ENCODE assay signal across 9 cellular contexts in genomic region chrX:56800801-56801200, GRCh38.
DNase-seq lines count a peak whose midpoint lies in the region; ATAC-seq and TF ChIP-seq lines count a peak whose summit lies in the region.
"Had no signal": no experiment of that assay in that cellular context is flagged by ENCODE, and none has a peak within 500 bp of the region (broad histone marks: within the 10 kb centered on the region; RNA-seq: fewer than 3 reads in every experiment).

No MANE protein-coding gene starts in this region.

- H3K9me3 ChIP-seq in tibial artery: no peaks in the 10 kb centered on the region
- H3K9me3 ChIP-seq: upper lobe of left lung had no signal

- peak; percentile 67 for DNase-seq in activated CD8-positive, alpha-beta memory T cell treated with anti-CD3 and anti-CD28 coated beads for 24 hours
- no peak for DNase-seq in activated CD8-positive, alpha-beta memory T cell treated with anti-CD3 and anti-CD28 coated beads, Interleukin-2, amount 50 U/mL, for 48 hours
- peak; percentile 28 for DNase-seq in activated gamma-delta T cell treated with anti-CD3 and anti-CD28 coated beads, Interleukin-2, amount 50 U/mL, for 16 hours (ENCODE audit: low read depth)
- DNase-seq in stimulated activated CD4-positive, alpha-beta T cell treated with anti-CD3 and anti-CD28 coated beads, TNF-alpha, amount 100 ng/mL, for 48 hours (ENCODE audit: low read depth in 3 of 3): peak in 2 of 3 donors; percentile 48 to 52
- no peak for DNase-seq in tibial artery
- DNase-seq in hippocampal formation (lab: John Stamatoyannopoulos, UW): no peak

- ATAC-seq in HG03521 (IDR thresholded peaks at IDR 0.05; ENCODE audit: unreplicated experiment) (peak; percentile 84), GM19328 (IDR thresholded peaks at IDR 0.05; ENCODE audit: unreplicated experiment) (no peak)

- peaks cover 0 to 4% (median 0%) of the 10 kb centered on the region in 3 donors for H3K36me3 ChIP-seq in tibial artery
- H3K36me3 ChIP-seq: upper lobe of left lung had no signal

- H3K4me1 ChIP-seq in tibial artery: peaks cover 0 to 34% (median 2%) of the 10 kb centered on the region in 4 donors

- no peak overlapping the region for H3K4me3 ChIP-seq in tibial artery
- H3K4me3 ChIP-seq: upper lobe of left lung had no signal

- TF ChIP-seq CTCF in tibial artery (IDR thresholded peaks at IDR 0.05): no peak

- intact Hi-C loops in tibial artery (cut with DNase I; ENCODE audit: low total_unique reads): loop anchor here (5.0 kb wide), 1 partner anchor 176 kb away; no protein-coding TSS in a partner anchor

- no peak overlapping the region for H3K27ac ChIP-seq in tibial artery
- H3K27ac ChIP-seq: upper lobe of left lung had no signal

- no peaks in the 10 kb centered on the region for H3K27me3 ChIP-seq in tibial artery
- H3K27me3 ChIP-seq: upper lobe of left lung had no signal

Comparison
In these comparisons a context has a peak if more than half of its experiments do, and no peak if none do; other contexts are left out.
1. DNase-seq: peak in activated CD8-positive, alpha-beta memory T cell treated with anti-CD3 and anti-CD28 coated beads for 24 hours (single experiment), activated gamma-delta T cell treated with anti-CD3 and anti-CD28 coated beads, Interleukin-2, amount 50 U/mL, for 16 hours (single experiment) and stimulated activated CD4-positive, alpha-beta T cell treated with anti-CD3 and anti-CD28 coated beads, TNF-alpha, amount 100 ng/mL, for 48 hours (2 of 3); none in activated CD8-positive, alpha-beta memory T cell treated with anti-CD3 and anti-CD28 coated beads, Interleukin-2, amount 50 U/mL, for 48 hours (single experiment), tibial artery (0 of 2) and hippocampal formation (0 of 2).